In the genomic region with DNA sequence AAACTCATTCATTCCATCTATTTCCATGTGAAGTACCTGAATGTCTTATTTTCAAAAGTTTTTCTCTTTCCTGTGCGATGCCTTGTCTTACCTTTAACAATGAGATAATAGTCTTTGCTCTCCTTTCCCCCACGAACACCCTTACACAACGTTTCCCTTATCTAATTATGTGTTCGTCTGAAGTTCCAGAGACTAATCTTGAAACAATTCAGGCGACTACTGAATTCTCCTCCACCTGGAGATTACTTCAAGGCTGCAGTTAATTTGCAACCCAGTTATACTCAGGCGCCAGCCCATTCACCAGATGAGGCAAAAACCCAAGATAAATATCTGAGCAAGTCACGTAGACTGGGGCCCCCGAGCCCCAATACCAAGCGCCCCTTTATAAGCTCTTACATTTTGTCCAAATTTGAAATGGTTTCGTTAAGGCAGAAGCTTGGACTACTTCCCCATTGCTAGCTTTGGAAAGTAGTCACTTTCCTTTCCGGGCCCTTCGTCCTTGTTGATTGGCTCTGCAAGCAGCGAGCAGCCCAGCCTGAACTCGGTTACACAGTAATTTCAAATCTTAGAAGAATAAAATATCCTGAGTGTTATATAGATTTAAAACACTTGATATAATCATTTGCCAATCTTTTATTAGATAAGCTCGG, we compare ENCODE assay signal across 8 cellular contexts. TPM values are rescaled to one million over a fixed set of nuclear protein-coding genes. Genes with fewer than 3 reads are reported as not detected.
DNase-seq lines count a peak whose midpoint lies in the region; ATAC-seq and TF ChIP-seq lines count a peak whose summit lies in the region.

No MANE protein-coding gene starts in this region.

- H3K36me3 ChIP-seq in PC-9 (ENCODE audit: low read depth) (no peaks in the 10 kb centered on the region), iPS-20b (ENCODE audit: insufficient read depth, low read depth, low read length) (no peaks in the 10 kb centered on the region)

- CTCF ChIA-PET in PC-9 (lab: Charles Lee): interaction anchor here (1.1 kb wide), 1 partner anchor 96 kb away, joined by 6 read pairs; no protein-coding TSS in a partner anchor

- H3K27ac ChIP-seq in PC-9: no peak overlapping the region
- no peak overlapping the region for H3K27ac ChIP-seq in iPS-20b (ENCODE audit: low read length)

- H3K4me3 ChIP-seq in PC-9 (peak overlapping the region; percentile 96), iPS-20b (ENCODE audit: low read length) (peak overlapping the region; percentile 92)

- no peak for TF ChIP-seq CTCF in PC-9 (conservative IDR thresholded peaks at IDR 0.05)

- H3K27me3 ChIP-seq in PC-9 (ENCODE audit: insufficient read depth, low read depth) (no peaks in the 10 kb centered on the region), iPS-20b (ENCODE audit: insufficient read depth, low read length) (peaks cover 13% of the 10 kb centered on the region; the same call in 1 of the 2 replicates)

- peak overlapping the region; percentile 83; the same call in 1 of the 2 replicates for H3K9ac ChIP-seq in iPS-20b (ENCODE audit: low read depth, low read length)

- peak; percentile 52 for DNase-seq in NCI-H82 (lab: John Stamatoyannopoulos, UW)
- no peak for DNase-seq in NCI-H82 treated with DMSO at 0.1 percent for 48 hours (lab: John Stamatoyannopoulos, UW; ENCODE audit: unreplicated experiment)
- no peak for DNase-seq in PC-9
- peak; percentile 14 for DNase-seq in amniotic epithelial cell (ENCODE audit: low read depth)
- DNase-seq in stimulated activated CD4-positive, alpha-beta T cell treated with anti-CD3 and anti-CD28 coated beads, Interleukin-4, amount 100 ng/mL, for 1 hour: peak; percentile 32
- no peak for DNase-seq in GOT3 (lab: John Stamatoyannopoulos, UW)

- H2AFZ ChIP-seq in PC-9: peak overlapping the region; percentile 94

- POLR2A ChIA-PET in PC-9 (lab: Charles Lee; ENCODE audit: unreplicated experiment): no interaction called here

- ATAC-seq in HG02870 (IDR thresholded peaks at IDR 0.05; ENCODE audit: unreplicated experiment): peak; percentile 33

- H3K4me2 ChIP-seq in PC-9: peak overlapping the region; percentile 94

- no TSS peak for BruUV-seq in PC-9 (replicated peaks; lab: Mats Ljungman, UMichigan)

- H3F3A ChIP-seq in PC-9 (ENCODE audit: insufficient read depth, low read depth): peaks cover 10% of the 10 kb centered on the region

- peaks cover 25% of the 10 kb centered on the region for H3K4me1 ChIP-seq in PC-9 (replicated peaks; ENCODE audit: insufficient read depth)
- H3K4me1 ChIP-seq in iPS-20b (ENCODE audit: insufficient read depth, low read length): 0 out of 2 replicates have a peak, but pooled peaks cover 3% of the 10 kb centered on the region

- no peaks in the 10 kb centered on the region for H4K20me1 ChIP-seq in PC-9 (ENCODE audit: insufficient read depth)

- H3K79me2 ChIP-seq in PC-9 (ENCODE audit: low read depth): no peaks in the 10 kb centered on the region

- intact Hi-C loops in PC-9 (cut with micrococcal nuclease; ENCODE audit: unreplicated experiment): no loop called here

- no peaks in the 10 kb centered on the region for H3K9me2 ChIP-seq in PC-9 (ENCODE audit: insufficient read depth)

- H3K9me3 ChIP-seq in PC-9 (ENCODE audit: insufficient read depth, low read depth) (no peaks in the 10 kb centered on the region), iPS-20b (ENCODE audit: insufficient read depth, low read depth, low read length) (no peaks in the 10 kb centered on the region)

RNA-seq across cellular contexts. Expression of gene TPK1, which starts 1.2 kb away (rescaled TPM):
- total RNA-seq in PC-9 (2021): 0.65 and 0.90 TPM in 2 replicates

Comparison
In these comparisons a context has a peak if more than half of its experiments do, and no peak if none do; other contexts are left out.
1. DNase-seq: peak in NCI-H82 (single experiment), amniotic epithelial cell (single experiment) and stimulated activated CD4-positive, alpha-beta T cell treated with anti-CD3 and anti-CD28 coated beads, Interleukin-4, amount 100 ng/mL, for 1 hour (single experiment); none in NCI-H82 treated with DMSO at 0.1 percent for 48 hours (single experiment), PC-9 (0 of 2) and GOT3 (single experiment).